ENCODE assay signal across 9 cellular contexts in genomic region chr13:20775961-20776360, GRCh38.
"Had no signal": no experiment of that assay in that cellular context is flagged by ENCODE, and none has a peak within 500 bp of the region (broad histone marks: within the 10 kb centered on the region; RNA-seq: fewer than 3 reads in every experiment).

No MANE protein-coding gene starts in this region.

- H3K27ac ChIP-seq: GM23248, HL-60, KMS-11 had no signal

- H3K4me3 ChIP-seq: GM23248, HAP-1 had no signal

- DNase-seq: GM23248, H7, HFFc6, KBM-7 had no signal

- H3K9me3 ChIP-seq: HAP-1 had no signal

- FAIRE-seq: H1, HepG2 had no signal
